8 cellular contexts compared by ENCODE assay signal in genomic region chr15:100601158-100601557, GRCh38. TPM values are rescaled to one million over a fixed set of nuclear protein-coding genes. Genes with fewer than 3 reads are reported as not detected.
DNase-seq lines count a peak whose midpoint lies in the region; ATAC-seq lines count a peak whose summit lies in the region.

No MANE protein-coding gene starts in this region.

- peak overlapping the region; percentile 71 for H3K27ac ChIP-seq in KOPT-K1 (ENCODE audit: low read depth, low read length, poor library complexity, severe bottlenecking)

- H3K9me3 ChIP-seq in KOPT-K1 (ENCODE audit: insufficient read depth, low read length, poor library complexity, severe bottlenecking) = no peaks in the 10 kb centered on the region

- peaks cover 11% of the 10 kb centered on the region; the same call in 1 of the 2 replicates for H3K36me3 ChIP-seq in KOPT-K1 (ENCODE audit: insufficient read depth, low read length)

- DNase-seq in CD1c-positive myeloid dendritic cell (ENCODE audit: extremely low spot score) = peak; percentile 35
- peak; percentile 43 for DNase-seq in activated T-cell treated with anti-CD3 and anti-CD28 coated beads, Interleukin-2, amount 50 U/mL, for 1 hour
- DNase-seq in globus pallidus (ENCODE audit: low spot score) = peak; percentile 5
- peak; percentile 50 for DNase-seq in stimulated activated CD4-positive, alpha-beta T cell treated with anti-CD3 and anti-CD28 coated beads, Interleukin-1b, Interleukin-23, amount 100 ng/mL, for 48 hours
- DNase-seq in cerebellum (ENCODE audit: low spot score) = no peak

- ATAC-seq in GM19467 (IDR thresholded peaks at IDR 0.05; ENCODE audit: unreplicated experiment) (no peak), HG02970 (IDR thresholded peaks at IDR 0.05; ENCODE audit: low FRiP score, unreplicated experiment) (no peak)

RNA-seq across cellular contexts. Expression of gene LINS1, which starts 0.8 kb away (rescaled TPM):
- total RNA-seq in cerebellum = 50.0 TPM

RNA-seq across cellular contexts. Expression of gene ASB7, which starts 1.2 kb away (rescaled TPM):
- 15.2 TPM for total RNA-seq in cerebellum
